2 cellular contexts compared by ENCODE assay signal in genomic region chr10:48317321-48317990, GRCh38.
A peak's percentile ranks its signal among the peaks of the same experiment; 100 is the strongest.
TF ChIP-seq lines count a peak whose summit lies in the region.

No MANE protein-coding gene starts in this region.

TF ChIP-seq in GM23338, 12 proteins besides CTCF, POLR2A, EP300 and RAD21:
- TF ChIP-seq STAT1 (IDR thresholded peaks at IDR 0.05; ENCODE audit: unreplicated experiment) (no peak), ZNF114 (CRISPR knock-in tag; IDR thresholded peaks at IDR 0.05) (no peak), EZH2phosphoT487 (IDR thresholded peaks at IDR 0.05; ENCODE audit: unreplicated experiment) (no peak), CREB1 (CRISPR knock-in tag; IDR thresholded peaks at IDR 0.05; ENCODE audit: low read depth) (no peak), REST (IDR thresholded peaks at IDR 0.05; ENCODE audit: unreplicated experiment) (no peak), ETS1 (IDR thresholded peaks at IDR 0.05) (no peak), POLR2AphosphoS5 (IDR thresholded peaks at IDR 0.05; ENCODE audit: low read depth) (no peak), ZNF331 (CRISPR knock-in tag; IDR thresholded peaks at IDR 0.05; ENCODE audit: low read depth) (no peak), ZNF462 (CRISPR knock-in tag; IDR thresholded peaks at IDR 0.05) (no peak), JUNB (IDR thresholded peaks at IDR 0.05; ENCODE audit: unreplicated experiment) (no peak), NANOG (IDR thresholded peaks at IDR 0.05; ENCODE audit: borderline replicate concordance) (no peak), EZH2 (IDR thresholded peaks at IDR 0.05; ENCODE audit: low read depth, unreplicated experiment) (no peak)

TF ChIP-seq in GM12878, 131 proteins besides CTCF, POLR2A, EP300 and RAD21:
- TF ChIP-seq RUNX3 (IDR thresholded peaks at IDR 0.05; ENCODE audit: low read length) (0 out of 2 replicates have a peak, but pooled peaks have one; percentile 19), LARP7 (IDR thresholded peaks at IDR 0.05) (no peak), NFYA (IDR thresholded peaks at IDR 0.05; ENCODE audit: borderline replicate concordance, low read depth, low read length) (no peak)
TF ChIP-seq in GM12878: peak in this region for 1.
